In genomic region chr6:110902091-110902490, GRCh38 we compare ENCODE assay signal across 3 cellular contexts.
TF ChIP-seq lines count a peak whose summit lies in the region.

No MANE protein-coding gene starts in this region.

TF ChIP-seq in SK-N-SH, 30 proteins besides CTCF, POLR2A, EP300 and RAD21 (continued from another document):
- no peak for TF ChIP-seq FOSL2 (IDR thresholded peaks at IDR 0.05; ENCODE audit: borderline replicate concordance, low read depth)
- TF ChIP-seq TEAD4 (IDR thresholded peaks at IDR 0.05; ENCODE audit: borderline replicate concordance, insufficient read depth) = no peak
- peak; percentile 4; the same call in 1 of the 2 replicates for TF ChIP-seq POLR2AphosphoS5 (IDR thresholded peaks at IDR 0.05; ENCODE audit: low read depth, low read length)

TF ChIP-seq in SK-N-SH treated with all-trans-retinoic acid at 6 μM for 48 hours, 23 proteins besides CTCF, POLR2A, EP300 and RAD21 (continued from another document):
- TF ChIP-seq BACH2 (CRISPR knock-in tag; IDR thresholded peaks at IDR 0.05; ENCODE audit: borderline replicate concordance) = no peak
- TF ChIP-seq ZNF8 (CRISPR knock-in tag; IDR thresholded peaks at IDR 0.05) = no peak
- TF ChIP-seq GLIS3 (CRISPR knock-in tag; IDR thresholded peaks at IDR 0.05) = no peak
- TF ChIP-seq CREB5 (CRISPR knock-in tag; IDR thresholded peaks at IDR 0.05; ENCODE audit: low read depth) = no peak
- TF ChIP-seq PPARA (CRISPR knock-in tag; IDR thresholded peaks at IDR 0.05; ENCODE audit: borderline replicate concordance) = no peak
- no peak for TF ChIP-seq ZNF565 (CRISPR knock-in tag; conservative IDR thresholded peaks at IDR 0.05; ENCODE audit: low read depth)
- TF ChIP-seq RARB (CRISPR knock-in tag; IDR thresholded peaks at IDR 0.05) = no peak
- no peak for TF ChIP-seq ZFP3 (CRISPR knock-in tag; IDR thresholded peaks at IDR 0.05)
- TF ChIP-seq TSHZ2 (CRISPR knock-in tag; IDR thresholded peaks at IDR 0.05) = no peak
- no peak for TF ChIP-seq TOX (CRISPR knock-in tag; IDR thresholded peaks at IDR 0.05; ENCODE audit: borderline replicate concordance)
- no peak for TF ChIP-seq ZNF70 (CRISPR knock-in tag; IDR thresholded peaks at IDR 0.05)
- TF ChIP-seq TCF4 (CRISPR knock-in tag; IDR thresholded peaks at IDR 0.05; ENCODE audit: borderline replicate concordance) = no peak
- TF ChIP-seq ZC3H10 (CRISPR knock-in tag; IDR thresholded peaks at IDR 0.05) = no peak
- TF ChIP-seq ESRRG (CRISPR knock-in tag; IDR thresholded peaks at IDR 0.05) = no peak
- TF ChIP-seq ZFP30 (CRISPR knock-in tag; IDR thresholded peaks at IDR 0.05) = no peak
- TF ChIP-seq PATZ1 (CRISPR knock-in tag; IDR thresholded peaks at IDR 0.05; ENCODE audit: borderline replicate concordance) = no peak
TF ChIP-seq in SK-N-SH treated with all-trans-retinoic acid at 6 μM for 48 hours: peak in this region for 0.

TF ChIP-seq in GM12878, 131 proteins besides CTCF, POLR2A, EP300 and RAD21 (continued from another document):
- TF ChIP-seq TCF7 (IDR thresholded peaks at IDR 0.05; ENCODE audit: borderline replicate concordance) = no peak
- TF ChIP-seq ZBED1 (IDR thresholded peaks at IDR 0.05; ENCODE audit: borderline replicate concordance) = no peak
